22 cellular contexts compared by ENCODE assay signal in genomic region chr1:99731384-99731783, GRCh38. TPM values are rescaled to one million over a fixed set of nuclear protein-coding genes. Genes with fewer than 3 reads are reported as not detected.
DNase-seq lines count a peak whose midpoint lies in the region; ATAC-seq, FAIRE-seq and TF ChIP-seq lines count a peak whose summit lies in the region.
"Had no signal": no experiment of that assay in that cellular context is flagged by ENCODE, and none has a peak within 500 bp of the region (broad histone marks: within the 10 kb centered on the region; RNA-seq: fewer than 3 reads in every experiment).

No MANE protein-coding gene starts in this region.

- H3K27ac Mint-ChIP-seq in astrocyte (ENCODE audit: unreplicated experiment): no peak overlapping the region
- H3K27ac Mint-ChIP-seq in activated CD4-positive, alpha-beta memory T cell treated with anti-CD3 and anti-CD28 coated beads, Interleukin-2, amount 10 ng/mL, durations not matched to agents 7 days and 5 days: no peak overlapping the region
- H3K27ac Mint-ChIP-seq: activated CD8-positive, alpha-beta memory T cell treated with anti-CD3 and anti-CD28 coated beads, Interleukin-2, amount 10 ng/mL, durations not matched to agents 7 days and 5 days; activated T-helper 17 cell treated with anti-CD3 and anti-CD28 coated beads, Interleukin-2, amount 50 U/mL, for 72 hours; CD14-positive monocyte; nephron had no signal

- CTCF ChIA-PET in activated CD4-positive, alpha-beta memory T cell treated with anti-CD3 and anti-CD28 coated beads, Interleukin-2, amount 10 ng/mL, durations not matched to agents 7 days and 5 days (lab: Charles Lee): no interaction called here

- H3K27me3 Mint-ChIP-seq in astrocyte (ENCODE audit: low read depth, unreplicated experiment): no peaks in the 10 kb centered on the region
- peaks cover 3% of the 10 kb centered on the region for H3K27me3 Mint-ChIP-seq in activated CD4-positive, alpha-beta memory T cell treated with anti-CD3 and anti-CD28 coated beads, Interleukin-2, amount 10 ng/mL, durations not matched to agents 7 days and 5 days
- H3K27me3 Mint-ChIP-seq: activated CD8-positive, alpha-beta memory T cell treated with anti-CD3 and anti-CD28 coated beads, Interleukin-2, amount 10 ng/mL, durations not matched to agents 7 days and 5 days; activated T-helper 17 cell treated with anti-CD3 and anti-CD28 coated beads, Interleukin-2, amount 50 U/mL, for 72 hours had no signal

- no peaks in the 10 kb centered on the region for H4K20me1 ChIP-seq in astrocyte (ENCODE audit: insufficient read depth, low read length)

- H3K4me3 Mint-ChIP-seq in astrocyte (ENCODE audit: unreplicated experiment): no peak overlapping the region
- no peak overlapping the region for H3K4me3 Mint-ChIP-seq in activated CD4-positive, alpha-beta memory T cell treated with anti-CD3 and anti-CD28 coated beads, Interleukin-2, amount 10 ng/mL, durations not matched to agents 7 days and 5 days
- H3K4me3 Mint-ChIP-seq: activated CD8-positive, alpha-beta memory T cell treated with anti-CD3 and anti-CD28 coated beads, Interleukin-2, amount 10 ng/mL, durations not matched to agents 7 days and 5 days; activated T-helper 17 cell treated with anti-CD3 and anti-CD28 coated beads, Interleukin-2, amount 50 U/mL, for 72 hours; CD14-positive monocyte; nephron had no signal

- H3K9me3 ChIP-seq in astrocyte (ENCODE audit: insufficient read depth, low read depth, low read length) (no peaks in the 10 kb centered on the region), HAP-1 (no peaks in the 10 kb centered on the region), MG63 (no peaks in the 10 kb centered on the region)
- H3K9me3 ChIP-seq: sigmoid colon had no signal

- FAIRE-seq in astrocyte (lab: Jason Lieb, UNC): no peak
- FAIRE-seq: TTC549 had no signal

- peak overlapping the region; percentile 15 for H3K4me2 ChIP-seq in astrocyte (ENCODE audit: low read length)

- no peaks in the 10 kb centered on the region for H3K36me3 Mint-ChIP-seq in astrocyte (ENCODE audit: low read depth, unreplicated experiment)
- no peaks in the 10 kb centered on the region for H3K36me3 Mint-ChIP-seq in activated CD4-positive, alpha-beta memory T cell treated with anti-CD3 and anti-CD28 coated beads, Interleukin-2, amount 10 ng/mL, durations not matched to agents 7 days and 5 days (ENCODE audit: low read depth)

- H3K79me2 ChIP-seq in astrocyte (ENCODE audit: insufficient read depth, low read length): no peaks in the 10 kb centered on the region

- H3K4me1 Mint-ChIP-seq in astrocyte (ENCODE audit: low read depth, unreplicated experiment): peaks cover 13% of the 10 kb centered on the region
- no peaks in the 10 kb centered on the region for H3K4me1 Mint-ChIP-seq in activated CD4-positive, alpha-beta memory T cell treated with anti-CD3 and anti-CD28 coated beads, Interleukin-2, amount 10 ng/mL, durations not matched to agents 7 days and 5 days
- H3K4me1 Mint-ChIP-seq: activated CD8-positive, alpha-beta memory T cell treated with anti-CD3 and anti-CD28 coated beads, Interleukin-2, amount 10 ng/mL, durations not matched to agents 7 days and 5 days; activated T-helper 17 cell treated with anti-CD3 and anti-CD28 coated beads, Interleukin-2, amount 50 U/mL, for 72 hours; nephron had no signal

- in situ Hi-C loops in HAP-1 (cut with MboI; ENCODE audit: low sequenced_read_pairs): no loop called here

- ATAC-seq in HG02884 (IDR thresholded peaks at IDR 0.05; ENCODE audit: unreplicated experiment): peak; percentile 60
- ATAC-seq: activated CD8-positive, alpha-beta memory T cell treated with anti-CD3 and anti-CD28 coated beads, Interleukin-2, amount 10 ng/mL, durations not matched to agents 7 days and 5 days; activated T-helper 17 cell treated with anti-CD3 and anti-CD28 coated beads, Interleukin-2, amount 50 U/mL, for 72 hours; left lobe of liver had no signal

- H3K9ac ChIP-seq in astrocyte (ENCODE audit: low read length): no peak overlapping the region

- no peaks in the 10 kb centered on the region for H3K9me3 Mint-ChIP-seq in astrocyte (ENCODE audit: unreplicated experiment)
- H3K9me3 Mint-ChIP-seq in activated CD4-positive, alpha-beta memory T cell treated with anti-CD3 and anti-CD28 coated beads, Interleukin-2, amount 10 ng/mL, durations not matched to agents 7 days and 5 days: no peaks in the 10 kb centered on the region
- H3K9me3 Mint-ChIP-seq: activated T-helper 17 cell treated with anti-CD3 and anti-CD28 coated beads, Interleukin-2, amount 50 U/mL, for 72 hours; nephron had no signal

- H3K4me1 ChIP-seq in astrocyte (ENCODE audit: insufficient read depth, low read length): peaks cover 8% of the 10 kb centered on the region
- peaks cover 12% of the 10 kb centered on the region for H3K4me1 ChIP-seq in HAP-1
- H3K4me1 ChIP-seq: sigmoid colon had no signal

- H3K27me3 ChIP-seq in astrocyte (ENCODE audit: insufficient read depth, low read length): no peaks in the 10 kb centered on the region
- no peaks in the 10 kb centered on the region for H3K27me3 ChIP-seq in HAP-1 (ENCODE audit: low read depth)
- H3K27me3 ChIP-seq in MG63: no peaks in the 10 kb centered on the region
- H3K27me3 ChIP-seq: sigmoid colon had no signal

- H3K27ac ChIP-seq in astrocyte (ENCODE audit: low read depth, low read length): no peak overlapping the region
- H3K27ac ChIP-seq: sigmoid colon had no signal

- DNase-seq in Daoy (ENCODE audit: low read depth) (peak; percentile 16), astrocyte (ENCODE audit: low read depth) (peak; percentile 64), glomerular visceral epithelial cell (ENCODE audit: extremely low spot score) (peak; percentile 51), HAP-1 (ENCODE audit: low spot score in 2 of 2) (no peak), MG63 (no peak), NCI-H2196 (lab: John Stamatoyannopoulos, UW; ENCODE audit: unreplicated experiment) (no peak)
- DNase-seq in activated CD4-positive, alpha-beta memory T cell treated with anti-CD3 and anti-CD28 coated beads, Interleukin-2, amount 10 ng/mL, durations not matched to agents 7 days and 5 days: no peak
- DNase-seq: activated CD8-positive, alpha-beta memory T cell treated with anti-CD3 and anti-CD28 coated beads, Interleukin-2, amount 10 ng/mL, durations not matched to agents 7 days and 5 days; caudate nucleus; head of caudate nucleus; midbrain; NCI-H1417 treated with DMSO at 0.1 percent for 48 hours; NCI-H526 treated with DMSO at 0.1 percent for 48 hours; posterior cingulate gyrus; SHP77; sigmoid colon had no signal

- no peak for TF ChIP-seq CTCF in astrocyte (IDR thresholded peaks at IDR 0.05; ENCODE audit: insufficient read depth, low read depth, low read length)

- POLR2A ChIA-PET in activated CD4-positive, alpha-beta memory T cell treated with anti-CD3 and anti-CD28 coated beads, Interleukin-2, amount 10 ng/mL, durations not matched to agents 7 days and 5 days (lab: Charles Lee): no interaction called here

- H3K4me3 ChIP-seq in astrocyte (ENCODE audit: insufficient read depth, low read depth, low read length) (no peak overlapping the region), HAP-1 (no peak overlapping the region), MG63 (no peak overlapping the region)
- H3K4me3 ChIP-seq: sigmoid colon had no signal

- no peak overlapping the region for H2AFZ ChIP-seq in astrocyte (ENCODE audit: low read depth, low read length)

- H3K36me3 ChIP-seq in astrocyte (ENCODE audit: insufficient read depth, low read length) (no peaks in the 10 kb centered on the region), HAP-1 (replicated peaks) (no peaks in the 10 kb centered on the region), MG63 (no peaks in the 10 kb centered on the region)
- H3K36me3 ChIP-seq: sigmoid colon had no signal

RNA-seq across cellular contexts. Expression of gene FRRS1, which starts 35.1 kb away (rescaled TPM):
- 9.4 and 9.8 TPM in 2 replicates for total RNA-seq in Daoy (2014; rRNA removed; shearing (Covaris generic))
- 4.5 and 4.8 TPM in 2 replicates for total RNA-seq in astrocyte
- 4.1 and 7.8 TPM in 2 replicates for total RNA-seq in MG63 (2014; rRNA removed; shearing (Covaris generic); ENCODE audit: low replicate concordance)
- total RNA-seq in activated CD4-positive, alpha-beta memory T cell treated with anti-CD3 and anti-CD28 coated beads, Interleukin-2, amount 10 ng/mL, durations not matched to agents 7 days and 5 days: 1 to 10 TPM; 1.2 to 1.7 TPM

Comparison
In these comparisons a context has a peak if more than half of its experiments do, and no peak if none do; other contexts are left out.
1. DNase-seq: peak in Daoy (single experiment), astrocyte (single experiment) and glomerular visceral epithelial cell (single experiment); none in HAP-1 (0 of 2), MG63 (single experiment), NCI-H2196 (single experiment) and activated CD4-positive, alpha-beta memory T cell treated with anti-CD3 and anti-CD28 coated beads, Interleukin-2, amount 10 ng/mL, durations not matched to agents 7 days and 5 days (single experiment).